17 cellular contexts compared by ENCODE assay signal in the genomic region with DNA sequence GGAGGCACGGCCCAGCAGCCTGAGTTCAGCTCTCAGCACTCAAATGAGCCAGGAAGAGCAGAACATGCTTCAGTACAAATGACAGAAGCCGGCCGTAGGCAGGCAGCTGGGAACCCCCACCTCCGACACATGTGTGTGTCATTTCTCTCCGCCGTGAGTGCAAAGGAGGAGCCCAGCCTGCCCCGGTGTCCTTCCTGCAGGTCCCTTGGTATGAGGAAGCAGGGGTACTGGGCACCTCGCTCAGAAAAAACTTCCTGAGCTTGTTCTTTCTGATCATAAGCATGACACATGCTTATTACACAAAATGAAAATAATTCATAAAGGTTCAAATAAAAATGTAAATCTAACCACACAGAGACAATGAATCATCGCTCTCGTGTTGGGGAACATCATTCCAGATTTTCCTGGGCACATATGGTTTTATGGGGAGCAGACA. TPM values are rescaled to one million over a fixed set of nuclear protein-coding genes. Genes with fewer than 3 reads are reported as not detected.
DNase-seq lines count a peak whose midpoint lies in the region; ATAC-seq and TF ChIP-seq lines count a peak whose summit lies in the region.
"Had no signal": no experiment of that assay in that cellular context is flagged by ENCODE, and none has a peak within 500 bp of the region (broad histone marks: within the 10 kb centered on the region; RNA-seq: fewer than 3 reads in every experiment).

No MANE protein-coding gene starts in this region.

- H3K4me1 ChIP-seq in ovary (ENCODE audit: insufficient read depth) = no peaks in the 10 kb centered on the region

- POLR2A ChIA-PET in activated CD4-positive, alpha-beta memory T cell treated with anti-CD3 and anti-CD28 coated beads for 36 hours (lab: Charles Lee) = no interaction called here
- POLR2A ChIA-PET in activated CD4-positive, alpha-beta memory T cell treated with anti-CD3 and anti-CD28 coated beads, Interleukin-2, amount 10 ng/mL, durations not matched to agents 7 days and 5 days (lab: Charles Lee) = no interaction called here

- ATAC-seq in activated T-helper 17 cell treated with anti-CD3 and anti-CD28 coated beads, Interleukin-2, amount 50 U/mL, for 72 hours (replicated peaks) = peak; percentile 42
- ATAC-seq: A549 had no signal

- no peak for TF ChIP-seq POLR2A in ovary (IDR thresholded peaks at IDR 0.05)

- H3K9me3 ChIP-seq in ovary = no peaks in the 10 kb centered on the region
- H3K9me3 ChIP-seq: A549, thoracic aorta had no signal

- 48 to 51% (median 49%) methylated on average over 10 of the region's 10 CpGs for WGBS in ovary, 3 donors

- no peaks in the 10 kb centered on the region for H3K36me3 Mint-ChIP-seq in activated CD4-positive, alpha-beta memory T cell treated with anti-CD3 and anti-CD28 coated beads for 36 hours
- no peaks in the 10 kb centered on the region for H3K36me3 Mint-ChIP-seq in activated CD4-positive, alpha-beta memory T cell treated with anti-CD3 and anti-CD28 coated beads, Interleukin-2, amount 10 ng/mL, durations not matched to agents 7 days and 5 days (ENCODE audit: low read depth)
- no peaks in the 10 kb centered on the region for H3K36me3 Mint-ChIP-seq in activated T-helper 17 cell treated with anti-CD3 and anti-CD28 coated beads, Interleukin-2, amount 50 U/mL, for 72 hours (ENCODE audit: low read depth)
- no peaks in the 10 kb centered on the region for H3K36me3 Mint-ChIP-seq in type B pancreatic cell

- H3K4me3 ChIP-seq in foreskin fibroblast (ENCODE audit: low read depth in 1 of 2, low read length in 2 of 2) (no peak overlapping the region), ovary (no peak overlapping the region)
- H3K4me3 ChIP-seq: A549, thoracic aorta had no signal

- no peak overlapping the region for H3K4me3 Mint-ChIP-seq in activated CD4-positive, alpha-beta memory T cell treated with anti-CD3 and anti-CD28 coated beads for 36 hours
- no peak overlapping the region for H3K4me3 Mint-ChIP-seq in activated CD4-positive, alpha-beta memory T cell treated with anti-CD3 and anti-CD28 coated beads, Interleukin-2, amount 10 ng/mL, durations not matched to agents 7 days and 5 days
- H3K4me3 Mint-ChIP-seq in activated T-helper 17 cell treated with anti-CD3 and anti-CD28 coated beads, Interleukin-2, amount 50 U/mL, for 72 hours = no peak overlapping the region
- peak overlapping the region; percentile 32 for H3K4me3 Mint-ChIP-seq in type B pancreatic cell

- DNase-seq in activated CD4-positive, alpha-beta memory T cell treated with anti-CD3 and anti-CD28 coated beads for 36 hours = peak; percentile 37
- no peak for DNase-seq in activated CD4-positive, alpha-beta memory T cell treated with anti-CD3 and anti-CD28 coated beads, Interleukin-2, amount 10 ng/mL, durations not matched to agents 7 days and 5 days
- DNase-seq in foreskin fibroblast = peak; percentile 40 to 62
- DNase-seq in type B pancreatic cell (ENCODE audit: extremely low spot score, unreplicated experiment) = no peak
- no peak for DNase-seq in ovary
- DNase-seq in amniotic stem cell (lab: John Stamatoyannopoulos, UW) = no peak
- DNase-seq in NCI-H2171 (lab: John Stamatoyannopoulos, UW) = no peak
- DNase-seq: activated naive CD4-positive, alpha-beta T cell treated with anti-CD3 and anti-CD28 coated beads, Interleukin-2, amount 50 U/mL, for 16 hours; cerebellar nuclear complex; erythroblast; NCI-H1417 treated with DMSO at 0.1 percent for 48 hours; Right ventricle myocardium superior; stimulated activated CD4-positive, alpha-beta T cell treated with anti-CD3 and anti-CD28 coated beads, Interleukin-12 subunit alpha, Interleukin-12 subunit beta, amount 100 ng/mL, for 4 hours had no signal

- no peak for TF ChIP-seq CTCF in foreskin fibroblast (IDR thresholded peaks at IDR 0.05; ENCODE audit: low read depth, low read length)
- no peak for TF ChIP-seq CTCF in type B pancreatic cell (conservative IDR thresholded peaks at IDR 0.05)
- TF ChIP-seq CTCF in ovary (IDR thresholded peaks at IDR 0.05) = no peak

- H3K9me3 Mint-ChIP-seq in activated CD4-positive, alpha-beta memory T cell treated with anti-CD3 and anti-CD28 coated beads for 36 hours = no peaks in the 10 kb centered on the region
- no peaks in the 10 kb centered on the region for H3K9me3 Mint-ChIP-seq in activated CD4-positive, alpha-beta memory T cell treated with anti-CD3 and anti-CD28 coated beads, Interleukin-2, amount 10 ng/mL, durations not matched to agents 7 days and 5 days
- no peaks in the 10 kb centered on the region for H3K9me3 Mint-ChIP-seq in activated T-helper 17 cell treated with anti-CD3 and anti-CD28 coated beads, Interleukin-2, amount 50 U/mL, for 72 hours
- peaks cover 5% of the 10 kb centered on the region for H3K9me3 Mint-ChIP-seq in type B pancreatic cell

- peaks cover 42% of the 10 kb centered on the region for H3K27me3 Mint-ChIP-seq in activated CD4-positive, alpha-beta memory T cell treated with anti-CD3 and anti-CD28 coated beads for 36 hours
- H3K27me3 Mint-ChIP-seq in activated CD4-positive, alpha-beta memory T cell treated with anti-CD3 and anti-CD28 coated beads, Interleukin-2, amount 10 ng/mL, durations not matched to agents 7 days and 5 days = peaks cover 26% of the 10 kb centered on the region
- peaks cover 32% of the 10 kb centered on the region for H3K27me3 Mint-ChIP-seq in activated T-helper 17 cell treated with anti-CD3 and anti-CD28 coated beads, Interleukin-2, amount 50 U/mL, for 72 hours
- H3K27me3 Mint-ChIP-seq in type B pancreatic cell = peaks cover 27% of the 10 kb centered on the region

- H3K27ac ChIP-seq in ovary = no peak overlapping the region
- H3K27ac ChIP-seq: thoracic aorta had no signal

- no peak overlapping the region for H3K27ac Mint-ChIP-seq in activated CD4-positive, alpha-beta memory T cell treated with anti-CD3 and anti-CD28 coated beads for 36 hours
- no peak overlapping the region for H3K27ac Mint-ChIP-seq in activated CD4-positive, alpha-beta memory T cell treated with anti-CD3 and anti-CD28 coated beads, Interleukin-2, amount 10 ng/mL, durations not matched to agents 7 days and 5 days
- no peak overlapping the region for H3K27ac Mint-ChIP-seq in activated T-helper 17 cell treated with anti-CD3 and anti-CD28 coated beads, Interleukin-2, amount 50 U/mL, for 72 hours
- peak overlapping the region; percentile 40 for H3K27ac Mint-ChIP-seq in type B pancreatic cell

- no peaks in the 10 kb centered on the region for H3K36me3 ChIP-seq in ovary
- H3K36me3 ChIP-seq: thoracic aorta had no signal

- no peak for TF ChIP-seq EP300 in ovary (IDR thresholded peaks at IDR 0.05)

- H3K4me1 Mint-ChIP-seq in activated CD4-positive, alpha-beta memory T cell treated with anti-CD3 and anti-CD28 coated beads for 36 hours (ENCODE audit: low read depth) = peaks cover 2% of the 10 kb centered on the region
- H3K4me1 Mint-ChIP-seq in activated CD4-positive, alpha-beta memory T cell treated with anti-CD3 and anti-CD28 coated beads, Interleukin-2, amount 10 ng/mL, durations not matched to agents 7 days and 5 days = no peaks in the 10 kb centered on the region
- no peaks in the 10 kb centered on the region for H3K4me1 Mint-ChIP-seq in activated T-helper 17 cell treated with anti-CD3 and anti-CD28 coated beads, Interleukin-2, amount 50 U/mL, for 72 hours
- peaks cover 21% of the 10 kb centered on the region for H3K4me1 Mint-ChIP-seq in type B pancreatic cell (ENCODE audit: unreplicated experiment)

- intact Hi-C loops in activated CD4-positive, alpha-beta memory T cell treated with anti-CD3 and anti-CD28 coated beads for 36 hours (cut with micrococcal nuclease) = no loop called here
- intact Hi-C loops in ovary (cut with DNase I) = no loop called here

- no peaks in the 10 kb centered on the region for H3K27me3 ChIP-seq in ovary

- CTCF ChIA-PET in activated CD4-positive, alpha-beta memory T cell treated with anti-CD3 and anti-CD28 coated beads for 36 hours (lab: Charles Lee) = no interaction called here
- CTCF ChIA-PET in activated CD4-positive, alpha-beta memory T cell treated with anti-CD3 and anti-CD28 coated beads, Interleukin-2, amount 10 ng/mL, durations not matched to agents 7 days and 5 days (lab: Charles Lee) = no interaction called here

RNA-seq across cellular contexts. Expression of a gene that starts 35.3 kb away (rescaled TPM):
- not detected for total RNA-seq in activated CD4-positive, alpha-beta memory T cell treated with anti-CD3 and anti-CD28 coated beads for 36 hours
- not detected for total RNA-seq in activated CD4-positive, alpha-beta memory T cell treated with anti-CD3 and anti-CD28 coated beads, Interleukin-2, amount 10 ng/mL, durations not matched to agents 7 days and 5 days
- not detected for total RNA-seq in activated T-helper 17 cell treated with anti-CD3 and anti-CD28 coated beads, Interleukin-2, amount 50 U/mL, for 72 hours
- total RNA-seq in type B pancreatic cell (ENCODE audit: low replicate concordance) = 3.6 and 3.7 TPM in 2 replicates
- total RNA-seq in ovary = under 1 TPM in 3 of 7 donors, not detected in 4; 0.11 to 0.30 (median 0.15) TPM
- polyA plus RNA-seq in ovary = under 1 TPM in 1 of 2 donors, not detected in 1; 0.13 TPM
- total RNA-seq: osteocyte, Right ventricle myocardium superior, thoracic aorta had no signal

Comparison
In these comparisons a context has a peak if more than half of its experiments do, and no peak if none do; other contexts are left out.
1. DNase-seq: peak in activated CD4-positive, alpha-beta memory T cell treated with anti-CD3 and anti-CD28 coated beads for 36 hours (single experiment) and foreskin fibroblast (2 of 2); none in activated CD4-positive, alpha-beta memory T cell treated with anti-CD3 and anti-CD28 coated beads, Interleukin-2, amount 10 ng/mL, durations not matched to agents 7 days and 5 days (single experiment), type B pancreatic cell (single experiment), ovary (0 of 5), amniotic stem cell (single experiment) and NCI-H2171 (single experiment).